Comparison of ENCODE assay signal across 16 cellular contexts in genomic region chr18:72128649-72129048, GRCh38.
"Had no signal": no experiment of that assay in that cellular context is flagged by ENCODE, and none has a peak within 500 bp of the region (broad histone marks: within the 10 kb centered on the region; RNA-seq: fewer than 3 reads in every experiment).

No MANE protein-coding gene starts in this region.

- H3K27ac ChIP-seq: breast epithelium, neutrophil, parathyroid adenoma, transverse colon had no signal

- H3K4me3 ChIP-seq: breast epithelium, transverse colon had no signal

- DNase-seq: activated CD4-positive, alpha-beta T cell treated with anti-CD3 and anti-CD28 coated beads, Interleukin-2, amount 10 ng/mL, durations not matched to agents 7 days and 5 days; activated CD8-positive, alpha-beta memory T cell treated with anti-CD3 and anti-CD28 coated beads, Interleukin-2, amount 50 U/mL, for 48 hours; activated naive CD8-positive, alpha-beta T cell treated with anti-CD3 and anti-CD28 coated beads, Interleukin-2, amount 10 ng/mL, durations not matched to agents 7 days and 5 days; anterior cingulate cortex; cerebellar nuclear complex; dermis blood vessel endothelial cell; islet precursor cell; retina; stimulated activated CD4-positive, alpha-beta T cell treated with anti-CD3 and anti-CD28 coated beads, Interleukin-15, amount 100 ng/mL, for 24 hours; stimulated activated CD4-positive, alpha-beta T cell treated with anti-CD3 and anti-CD28 coated beads, Interleukin-4, amount 100 ng/mL, for 24 hours; stimulated activated naive CD4-positive, alpha-beta T cell treated with Interleukin-2 at 50 U/mL for 16 hours; substantia nigra; transverse colon had no signal

- H3K27me3 ChIP-seq: breast epithelium, neutrophil, transverse colon had no signal

- H3K9me3 ChIP-seq: neutrophil, transverse colon had no signal

- H2AFZ ChIP-seq: parathyroid adenoma had no signal

- H3K4me1 ChIP-seq: breast epithelium, parathyroid adenoma, transverse colon had no signal

- H3K36me3 ChIP-seq: breast epithelium, neutrophil, transverse colon had no signal
